Comparison of ENCODE assay signal across 8 cellular contexts in genomic region chrX:11787564-11787963, GRCh38. TPM values are rescaled to one million over a fixed set of nuclear protein-coding genes. Genes with fewer than 3 reads are reported as not detected.
DNase-seq lines count a peak whose midpoint lies in the region; ATAC-seq lines count a peak whose summit lies in the region.

No MANE protein-coding gene starts in this region.

- peak overlapping the region in 2 of 3 donors; percentile 48 to 49 for H3K27ac Mint-ChIP-seq in CD4-positive, CD25-positive, alpha-beta regulatory T cell
- H3K27ac Mint-ChIP-seq in naive thymus-derived CD4-positive, alpha-beta T cell: peak overlapping the region in 6 of 9 donors; percentile 25 to 70 (median 45)

- peak overlapping the region; percentile 84 for H3K4me3 ChIP-seq in CD4-positive, CD25-positive, alpha-beta regulatory T cell (ENCODE audit: low read depth, low read length)
- H3K4me3 ChIP-seq in naive thymus-derived CD4-positive, alpha-beta T cell (ENCODE audit: low read length): peak overlapping the region; percentile 35

- no peaks in the 10 kb centered on the region for H3K9me3 ChIP-seq in CD4-positive, CD25-positive, alpha-beta regulatory T cell (ENCODE audit: control insufficient read depth in 2 of 2, low read length in 2 of 2)
- H3K9me3 ChIP-seq in naive thymus-derived CD4-positive, alpha-beta T cell (ENCODE audit: control insufficient read depth in 2 of 3, low read length in 3 of 3): no peaks in the 10 kb centered on the region

- DNase-seq in CD4-positive, CD25-positive, alpha-beta regulatory T cell: peak; percentile 51 to 71 (median 57)
- DNase-seq in HUDEP-2 (lab: John Stamatoyannopoulos, UW; ENCODE audit: unreplicated experiment in 76 of 76) (peak in 40 of 76 experiments; percentile 0 to 31 (median 7)), epidermal melanocyte (ENCODE audit: insufficient read length, low spot score) (peak; percentile 17)
- DNase-seq in activated CD8-positive, alpha-beta memory T cell treated with anti-CD3 and anti-CD28 coated beads for 4 hours (ENCODE audit: low read depth in 2 of 2): peak; percentile 38 to 41
- peak in 8 of 9 donors; percentile 39 to 70 (median 63) for DNase-seq in naive thymus-derived CD4-positive, alpha-beta T cell
- DNase-seq in stimulated activated CD8-positive, alpha-beta memory T cell treated with anti-CD3 and anti-CD28 coated beads, Interleukin-7, amount 100 ng/mL, for 1 hour (ENCODE audit: low read depth in 2 of 2): peak; percentile 39 to 51

- H3K4me1 ChIP-seq in CD4-positive, CD25-positive, alpha-beta regulatory T cell (ENCODE audit: control insufficient read depth, insufficient read depth, low read length, poor library complexity, severe bottlenecking): peaks cover 6% of the 10 kb centered on the region
- H3K4me1 ChIP-seq in naive thymus-derived CD4-positive, alpha-beta T cell (ENCODE audit: control insufficient read depth in 2 of 2, insufficient read depth in 2 of 2, low read length in 2 of 2): peaks cover 3 to 16% of the 10 kb centered on the region in 2 donors

- peak; percentile 60 to 61 for ATAC-seq in CD4-positive, CD25-positive, alpha-beta regulatory T cell (ENCODE audit: low read depth in 2 of 2)
- ATAC-seq in naive thymus-derived CD4-positive, alpha-beta T cell: peak; percentile 79
- ATAC-seq in HG02840 (IDR thresholded peaks at IDR 0.05; ENCODE audit: low FRiP score, unreplicated experiment) (no peak), GM19324 (IDR thresholded peaks at IDR 0.05; ENCODE audit: low FRiP score, unreplicated experiment) (no peak)

- H3K27me3 Mint-ChIP-seq in CD4-positive, CD25-positive, alpha-beta regulatory T cell: no peaks in the 10 kb centered on the region
- H3K27me3 Mint-ChIP-seq in naive thymus-derived CD4-positive, alpha-beta T cell: no peaks in the 10 kb centered on the region

- CTCF ChIA-PET in naive thymus-derived CD4-positive, alpha-beta T cell (lab: Charles Lee): interaction anchor here (0.8 to 2.0 kb wide), 8 partner anchors 21 to 256 kb away, joined by 3 to 7 read pairs (median 3); no protein-coding TSS in a partner anchor

- peaks cover 4 to 21% (median 9%) of the 10 kb centered on the region in 4 donors for H3K4me1 Mint-ChIP-seq in CD4-positive, CD25-positive, alpha-beta regulatory T cell
- peaks cover under 1 to 44% (median 32%) of the 10 kb centered on the region in 7 donors for H3K4me1 Mint-ChIP-seq in naive thymus-derived CD4-positive, alpha-beta T cell

- H3K4me3 Mint-ChIP-seq in CD4-positive, CD25-positive, alpha-beta regulatory T cell: peak overlapping the region; percentile 51 to 93 (median 79)
- H3K4me3 Mint-ChIP-seq in naive thymus-derived CD4-positive, alpha-beta T cell: peak overlapping the region; percentile 53 to 86 (median 75)

- H3K27me3 ChIP-seq in CD4-positive, CD25-positive, alpha-beta regulatory T cell (ENCODE audit: control insufficient read depth, insufficient read depth, low read length): no peaks in the 10 kb centered on the region
- no peaks in the 10 kb centered on the region for H3K27me3 ChIP-seq in naive thymus-derived CD4-positive, alpha-beta T cell (ENCODE audit: control insufficient read depth in 2 of 2, insufficient read depth in 2 of 2, low read length in 2 of 2)

- POLR2A ChIA-PET in naive thymus-derived CD4-positive, alpha-beta T cell (lab: Charles Lee): interaction anchor here (1.0 kb wide), 1 partner anchor 22 kb away, joined by 3 read pairs; no protein-coding TSS in a partner anchor

- H3K9me3 Mint-ChIP-seq in CD4-positive, CD25-positive, alpha-beta regulatory T cell: peaks cover 0 to 1% (median 0%) of the 10 kb centered on the region in 7 donors
- H3K9me3 Mint-ChIP-seq in naive thymus-derived CD4-positive, alpha-beta T cell: no peaks in the 10 kb centered on the region

- intact Hi-C loops in naive thymus-derived CD4-positive, alpha-beta T cell (cut with micrococcal nuclease): loop anchor here (1.0 to 5.0 kb wide), 4 partner anchors 29 to 985 kb away; partner anchors contain the start of gene MSL3 (in 2 of the 2)

- H3K36me3 ChIP-seq in CD4-positive, CD25-positive, alpha-beta regulatory T cell (ENCODE audit: control insufficient read depth, insufficient read depth, low read length): no peaks in the 10 kb centered on the region
- H3K36me3 ChIP-seq in naive thymus-derived CD4-positive, alpha-beta T cell (ENCODE audit: control insufficient read depth in 2 of 3, insufficient read depth in 3 of 3, low read length in 3 of 3): no peaks in the 10 kb centered on the region

- no peak overlapping the region for H3K27ac ChIP-seq in CD4-positive, CD25-positive, alpha-beta regulatory T cell (ENCODE audit: insufficient read depth, low read length, poor library complexity, severe bottlenecking)
- peak overlapping the region; percentile 17 for H3K27ac ChIP-seq in naive thymus-derived CD4-positive, alpha-beta T cell (ENCODE audit: low read depth, low read length)

- H3K36me3 Mint-ChIP-seq in CD4-positive, CD25-positive, alpha-beta regulatory T cell: no peaks in the 10 kb centered on the region
- H3K36me3 Mint-ChIP-seq in naive thymus-derived CD4-positive, alpha-beta T cell: peaks cover 0 to 8% (median 0%) of the 10 kb centered on the region in 5 donors

RNA-seq across cellular contexts. Expression of gene MSL3, which starts 29.5 kb away (rescaled TPM):
- total RNA-seq in CD4-positive, CD25-positive, alpha-beta regulatory T cell: 109 TPM
- 100 to 1,000 TPM in 2 of 4 donors, 10 to 100 TPM in 2; 80.0 to 123 (median 91.7) TPM for polyA plus RNA-seq in CD4-positive, CD25-positive, alpha-beta regulatory T cell
- total RNA-seq in naive thymus-derived CD4-positive, alpha-beta T cell: 100 to 1,000 TPM in 4 of 5 experiments, 10 to 100 TPM in 1; 66.3 to 164 (median 141) TPM
- polyA plus RNA-seq in naive thymus-derived CD4-positive, alpha-beta T cell: 100 to 1,000 TPM in 1 of 2 donors, 10 to 100 TPM in 1; 76.2 to 118 TPM

Comparison
In these comparisons a context has a peak if more than half of its experiments do, and no peak if none do; other contexts are left out.
1. ATAC-seq: peak in CD4-positive, CD25-positive, alpha-beta regulatory T cell (2 of 2) and naive thymus-derived CD4-positive, alpha-beta T cell (single experiment); none in HG02840 (single experiment) and GM19324 (single experiment).
2. DNase-seq: peak in every context shown above with its lines; median percentile 63 in naive thymus-derived CD4-positive, alpha-beta T cell; 57 in CD4-positive, CD25-positive, alpha-beta regulatory T cell; 45 in stimulated activated CD8-positive, alpha-beta memory T cell treated with anti-CD3 and anti-CD28 coated beads, Interleukin-7, amount 100 ng/mL, for 1 hour; 40 in activated CD8-positive, alpha-beta memory T cell treated with anti-CD3 and anti-CD28 coated beads for 4 hours; 17 in epidermal melanocyte; 7 in HUDEP-2.